In genomic region chr11:119380816-119381185, GRCh38 we compare ENCODE assay signal across 9 cellular contexts. TPM values are rescaled to one million over a fixed set of nuclear protein-coding genes. Genes with fewer than 3 reads are reported as not detected.
DNase-seq lines count a peak whose midpoint lies in the region; ATAC-seq and TF ChIP-seq lines count a peak whose summit lies in the region.
"Had no signal": no experiment of that assay in that cellular context is flagged by ENCODE, and none has a peak within 500 bp of the region (broad histone marks: within the 10 kb centered on the region; RNA-seq: fewer than 3 reads in every experiment).

No MANE protein-coding gene starts in this region.

- no peaks in the 10 kb centered on the region for H3K36me3 ChIP-seq in ACC112 (ENCODE audit: insufficient read depth, low read length)

- TF ChIP-seq CTCF in HFF-Myc (IDR thresholded peaks at IDR 0.05; ENCODE audit: low read depth, low read length, missing control alignments) (no peak), brain (conservative IDR thresholded peaks at IDR 0.05) (no peak)

- no peaks in the 10 kb centered on the region for H3K9me3 Mint-ChIP-seq in brain
- H3K9me3 Mint-ChIP-seq: T-helper 1 cell treated with Interleukin-12 subunit alpha and Interleukin-12 subunit beta and Interleukin-4 antibody, amounts not matched to agents 30 μg/mL and 1 μg/mL, for 36 hours had no signal

- H3K4me3 ChIP-seq in ACC112 (ENCODE audit: low read depth, low read length) (peak overlapping the region; percentile 81; the same call in 1 of the 2 replicates), HFF-Myc (replicated peaks; ENCODE audit: low read depth, low read length) (peak overlapping the region; percentile 55)

- H3K27ac Mint-ChIP-seq in brain, result peak overlapping the region in 3 of 5 experiments; percentile 55 to 70 (median 67)
- H3K27ac Mint-ChIP-seq: T-helper 1 cell treated with Interleukin-12 subunit alpha and Interleukin-12 subunit beta and Interleukin-4 antibody, amounts not matched to agents 30 μg/mL and 1 μg/mL, for 36 hours had no signal

- no peaks in the 10 kb centered on the region for H3K36me3 Mint-ChIP-seq in brain

- DNase-seq in HFF-Myc (ENCODE audit: extremely low read depth, low read depth), result no peak
- peak; percentile 43 for DNase-seq in medulla oblongata (ENCODE audit: extremely low spot score)
- DNase-seq in LoVo (ENCODE audit: low spot score), result no peak
- DNase-seq in NOMO-1 treated with dmso at 0.1 percent for 144 hours (lab: John Stamatoyannopoulos, UW; ENCODE audit: unreplicated experiment), result no peak
- no peak for DNase-seq in stimulated activated CD4-positive, alpha-beta T cell treated with anti-CD3 and anti-CD28 coated beads, Interleukin-2, amount 100 ng/mL, for 24 hours

- no peak for ATAC-seq in HG03520 (IDR thresholded peaks at IDR 0.05; ENCODE audit: unreplicated experiment)

- peaks cover 46% of the 10 kb centered on the region for H3K4me1 Mint-ChIP-seq in brain

- H3K27me3 ChIP-seq in ACC112 (ENCODE audit: insufficient read depth, low read length), result peaks cover 16% of the 10 kb centered on the region; the same call in 1 of the 2 replicates

- no peak overlapping the region for H3K4me3 Mint-ChIP-seq in brain
- H3K4me3 Mint-ChIP-seq: T-helper 1 cell treated with Interleukin-12 subunit alpha and Interleukin-12 subunit beta and Interleukin-4 antibody, amounts not matched to agents 30 μg/mL and 1 μg/mL, for 36 hours had no signal

- H3K27me3 Mint-ChIP-seq in brain, result peaks cover 4% of the 10 kb centered on the region

- H2AFZ ChIP-seq in ACC112 (ENCODE audit: low read length, unreplicated experiment), result no peak overlapping the region

- no peak overlapping the region for H3K27ac ChIP-seq in ACC112 (ENCODE audit: low read depth, low read length)

- H3K79me2 ChIP-seq in ACC112 (ENCODE audit: control insufficient read depth, insufficient read depth, low read length, unreplicated experiment), result no peaks in the 10 kb centered on the region

- H3K4me1 ChIP-seq in ACC112 (ENCODE audit: control insufficient read depth, insufficient read depth, low read length, unreplicated experiment), result peaks cover 26% of the 10 kb centered on the region

RNA-seq across cellular contexts. Expression of gene USP2, which starts 0.7 kb away (rescaled TPM):
- 10.1 TPM for polyA plus RNA-seq in brain (ENCODE audit: insufficient read depth, low read depth, low replicate concordance)

RNA-seq across cellular contexts. Expression of gene MFRP, which starts 34.3 kb away (rescaled TPM):
- not detected for polyA plus RNA-seq in brain (ENCODE audit: insufficient read depth, low read depth, low replicate concordance)

RNA-seq across cellular contexts. Expression of gene C1QTNF5, which starts 40.1 kb away (rescaled TPM):
- 13.2 TPM for polyA plus RNA-seq in brain (ENCODE audit: insufficient read depth, low read depth, low replicate concordance)

RNA-seq across cellular contexts. Expression of gene THY1, which starts 42.2 kb away (rescaled TPM):
- polyA plus RNA-seq in brain (ENCODE audit: insufficient read depth, low read depth, low replicate concordance), result 154 TPM

RNA-seq across cellular contexts. Expression of gene RNF26, which starts 46.5 kb away (rescaled TPM):
- polyA plus RNA-seq in brain (ENCODE audit: insufficient read depth, low read depth, low replicate concordance), result 52.0 TPM
